In genomic region chr18:12031836-12032235, GRCh38 we compare ENCODE assay signal across 15 cellular contexts. TPM values are rescaled to one million over a fixed set of nuclear protein-coding genes. Genes with fewer than 3 reads are reported as not detected.
DNase-seq lines count a peak whose midpoint lies in the region; ATAC-seq, FAIRE-seq and TF ChIP-seq lines count a peak whose summit lies in the region.
"Had no signal": no experiment of that assay in that cellular context is flagged by ENCODE, and none has a peak within 500 bp of the region (broad histone marks: within the 10 kb centered on the region; RNA-seq: fewer than 3 reads in every experiment).

No MANE protein-coding gene starts in this region.

- intact Hi-C loops in left lung (cut with DNase I) (loop anchor here in 1 of 2 donors (10.0 kb wide), 1 partner anchor 297 kb away; no protein-coding TSS in a partner anchor), thyroid gland (cut with DNase I) (no loop called here)

- TF ChIP-seq CTCF in left lung (IDR thresholded peaks at IDR 0.05) (no peak), thyroid gland (IDR thresholded peaks at IDR 0.05) (no peak)

- peaks cover 0 to 66% of the 10 kb centered on the region in 2 donors for H3K36me3 ChIP-seq in left lung
- H3K36me3 ChIP-seq in thyroid gland, result peaks cover 0 to 4% of the 10 kb centered on the region in 2 donors

- TF ChIP-seq POLR2A in thyroid gland (IDR thresholded peaks at IDR 0.05), result no peak

- H3K9me3 ChIP-seq in left lung, result no peaks in the 10 kb centered on the region
- H3K9me3 ChIP-seq in thyroid gland, result no peaks in the 10 kb centered on the region

- H3K27me3 ChIP-seq in left lung (no peaks in the 10 kb centered on the region), thyroid gland (no peaks in the 10 kb centered on the region)

- 32 to 37% methylated on average over 7 of the region's 7 CpGs for WGBS in thyroid gland, 2 donors

- FAIRE-seq in endometrium (lab: Jason Lieb, UNC), result peak; percentile 41

- H3K4me3 ChIP-seq in left lung (no peak overlapping the region), thyroid gland (replicated peaks in 1 of 3) (no peak overlapping the region)

- H3K4me1 ChIP-seq in left lung, result no peaks in the 10 kb centered on the region
- H3K4me1 ChIP-seq in thyroid gland, result peaks cover 8 to 40% of the 10 kb centered on the region in 2 donors

- H3K27ac ChIP-seq in left lung (no peak overlapping the region), thyroid gland (peak overlapping the region; percentile 36 to 72 (median 66))

- DNase-seq in LHCN-M2 (ENCODE audit: low read depth) (peak; percentile 40), left lung (peak in 1 of 2 donors; percentile 58), thyroid gland (peak; percentile 87 to 89), NCI-H524 treated with DMSO at 0.1 percent for 48 hours (lab: John Stamatoyannopoulos, UW) (no peak)
- DNase-seq in activated CD4-positive, alpha-beta T cell treated with anti-CD3 and anti-CD28 coated beads, Interleukin-2, amount 50 U/mL, for 48 hours, result no peak
- no peak for DNase-seq in activated naive CD4-positive, alpha-beta T cell treated with Interleukin-2 at 50 U/mL for 16 hours
- no peak for DNase-seq in activated naive CD4-positive, alpha-beta T cell (lab: John Stamatoyannopoulos, UW)
- DNase-seq: activated CD4-positive, CD25-positive, alpha-beta regulatory T cell treated with anti-CD3 and anti-CD28 coated beads, Interleukin-2, amount 50 U/mL, for 72 hours; GDM1; HCEC 1CT; MV-4-11; NCI-H2171; retina; T-cell had no signal

- ATAC-seq in left lung, result peak; percentile 43
- ATAC-seq: T-cell had no signal

RNA-seq across cellular contexts. Expression of gene IMPA2, which starts 50.5 kb away (rescaled TPM):
- total RNA-seq in LHCN-M2 (2014; rRNA removed) (15.9 and 16.8 TPM in 2 replicates), left lung (10 to 100 TPM; 62.2 to 92.5 TPM), thyroid gland (10 to 100 TPM; 42.5 to 75.8 (median 54.3) TPM)
- 15.2 TPM for polyA plus RNA-seq in LHCN-M2 (2012)

Comparison
In these comparisons a context has a peak if more than half of its experiments do, and no peak if none do; other contexts are left out.
1. DNase-seq: peak in LHCN-M2 (single experiment) and thyroid gland (2 of 2); none in NCI-H524 treated with DMSO at 0.1 percent for 48 hours (single experiment), activated CD4-positive, alpha-beta T cell treated with anti-CD3 and anti-CD28 coated beads, Interleukin-2, amount 50 U/mL, for 48 hours (0 of 2), activated naive CD4-positive, alpha-beta T cell treated with Interleukin-2 at 50 U/mL for 16 hours (single experiment) and activated naive CD4-positive, alpha-beta T cell (0 of 4).
2. H3K27ac ChIP-seq: peak in thyroid gland (3 of 3); none in left lung (0 of 2).